Comparison of ENCODE assay signal across 8 cellular contexts in the genomic region with DNA sequence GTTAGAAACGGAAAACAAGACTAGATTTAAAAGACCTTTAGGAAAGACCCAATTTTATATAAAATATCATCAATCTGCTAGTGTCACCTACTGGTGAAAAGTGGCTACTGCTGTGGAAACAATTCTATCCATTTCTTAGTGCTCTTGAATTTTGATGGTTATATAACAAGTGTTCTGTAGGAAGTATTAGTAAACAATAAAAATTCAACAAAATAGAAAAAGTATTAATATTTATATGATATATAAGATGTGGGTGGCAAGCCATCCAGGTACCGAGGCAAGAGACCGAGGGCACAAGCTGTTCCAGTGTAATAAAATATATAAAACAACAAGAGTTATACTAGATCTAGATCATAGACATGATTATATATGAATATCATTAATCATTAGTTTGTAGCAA. TPM values are rescaled to one million over a fixed set of nuclear protein-coding genes. Genes with fewer than 3 reads are reported as not detected.
DNase-seq lines count a peak whose midpoint lies in the region; ATAC-seq and TF ChIP-seq lines count a peak whose summit lies in the region.

No MANE protein-coding gene starts in this region.

- CTCF ChIA-PET in BJ (lab: Yijun Ruan, JAX) = interaction anchor here (0.7 to 5.6 kb wide), 9 partner anchors 9 to 165 kb away, joined by 3 to 49 read pairs (median 4); a partner anchor contains a TSS

- TF ChIP-seq POLR2A in prostate gland (IDR thresholded peaks at IDR 0.05) = no peak

- H3K4me3 ChIP-seq in BJ (ENCODE audit: low read depth, low read length) (no peak overlapping the region), WERI-Rb-1 (ENCODE audit: low read depth, low read length) (no peak overlapping the region), prostate gland (no peak overlapping the region)

- H3K27me3 ChIP-seq in BJ (ENCODE audit: control insufficient read depth, insufficient read depth, low read length) = peaks cover 3% of the 10 kb centered on the region; the same call in 1 of the 2 replicates
- H3K27me3 ChIP-seq in WERI-Rb-1 (ENCODE audit: insufficient read depth, low read depth, severe bottlenecking) = no peaks in the 10 kb centered on the region
- H3K27me3 ChIP-seq in prostate gland (replicated peaks; ENCODE audit: insufficient read depth) = no peaks in the 10 kb centered on the region

- ATAC-seq in GM18511 (IDR thresholded peaks at IDR 0.05; ENCODE audit: unreplicated experiment) (peak; percentile 75), HG02759 (IDR thresholded peaks at IDR 0.05; ENCODE audit: unreplicated experiment) (no peak)

- no peaks in the 10 kb centered on the region for H3K4me1 ChIP-seq in prostate gland (replicated peaks)

- TF ChIP-seq CTCF in BJ (IDR thresholded peaks at IDR 0.05; ENCODE audit: insufficient read depth, low read depth, low read length) (peak; percentile 72), WERI-Rb-1 (IDR thresholded peaks at IDR 0.05; ENCODE audit: low read depth, low read length) (peak; percentile 39; the same call in 1 of the 2 replicates), prostate gland (IDR thresholded peaks at IDR 0.05) (peak; percentile 79 to 99 (median 88))

- H3K36me3 ChIP-seq in BJ (ENCODE audit: control insufficient read depth, insufficient read depth, low read length) (no peaks in the 10 kb centered on the region), WERI-Rb-1 (no peaks in the 10 kb centered on the region), prostate gland (no peaks in the 10 kb centered on the region)

- DNase-seq in BJ (ENCODE audit: low read depth) = peak; percentile 19
- DNase-seq in NCI-H2081 treated with DMSO at 0.1 percent for 48 hours (lab: John Stamatoyannopoulos, UW) = peak; percentile 23
- DNase-seq in WERI-Rb-1 = no peak
- peak; percentile 73 for DNase-seq in globus pallidus (ENCODE audit: low spot score)
- peak; percentile 53 for DNase-seq in prostate gland (ENCODE audit: low spot score)
- no peak for DNase-seq in GM19238 (ENCODE audit: insufficient read length, low spot score)

- intact Hi-C loops in prostate gland (cut with DNase I) = no loop called here

- no peaks in the 10 kb centered on the region for H3K9me3 ChIP-seq in WERI-Rb-1 (ENCODE audit: severe bottlenecking)
- no peaks in the 10 kb centered on the region for H3K9me3 ChIP-seq in prostate gland

- H3K27ac ChIP-seq in WERI-Rb-1 (no peak overlapping the region), prostate gland (no peak overlapping the region)

- POLR2A ChIA-PET in BJ (lab: Charles Lee) = no interaction called here

- WGBS in prostate gland = 22% methylated on average over 3 of the region's 3 CpGs

RNA-seq across cellular contexts. Expression of a gene that starts 6.2 kb away (rescaled TPM):
- 11.4 and 23.4 TPM in 2 replicates for polyA plus RNA-seq in BJ (2011; rRNA removed)
- polyA minus RNA-seq in BJ (2011; rRNA and poly(A)+ RNA removed) = 12.0 and 13.2 TPM in 2 replicates
- total RNA-seq in prostate gland = 10 to 100 TPM; 21.5 to 60.7 TPM

Comparison
In these comparisons a context has a peak if more than half of its experiments do, and no peak if none do; other contexts are left out.
1. DNase-seq: peak in BJ (single experiment), NCI-H2081 treated with DMSO at 0.1 percent for 48 hours (single experiment), globus pallidus (single experiment) and prostate gland (single experiment); none in WERI-Rb-1 (single experiment) and GM19238 (single experiment).
2. Peak in every context shown above with its lines, with median percentiles within 50 percentile points of each other: CTCF ChIP-seq.